In genomic region chr9:21682376-21682775, GRCh38 we compare ENCODE assay signal across 19 cellular contexts.
"Had no signal": no experiment of that assay in that cellular context is flagged by ENCODE, and none has a peak within 500 bp of the region (broad histone marks: within the 10 kb centered on the region; RNA-seq: fewer than 3 reads in every experiment).

No MANE protein-coding gene starts in this region.

- H3K4me2 ChIP-seq: neural progenitor cell had no signal

- H3K9me3 ChIP-seq: prostate gland, right atrium auricular region, tibial artery had no signal

- H3K4me1 Mint-ChIP-seq: brain, neural progenitor cell had no signal

- H2AFZ ChIP-seq: neural progenitor cell had no signal

- H3K4me3 ChIP-seq: neural progenitor cell, prostate gland, right atrium auricular region, tibial artery had no signal

- H3K27ac ChIP-seq: neural progenitor cell, prostate gland, right atrium auricular region, tibial artery, WERI-Rb-1 had no signal

- DNase-seq: activated CD4-positive, alpha-beta T cell treated with anti-CD3 and anti-CD28 coated beads for 1 hour; activated gamma-delta T cell; activated T-cell treated with anti-CD3 and anti-CD28 coated beads, Interleukin-2, amount 50 U/mL, for 72 hours; central memory CD4-positive, alpha-beta T cell; endodermal cell; erythroblast; mesendoderm; naive thymus-derived CD4-positive, alpha-beta T cell; stimulated activated naive CD8-positive, alpha-beta T cell treated with anti-CD3 and anti-CD28 coated beads, Interleukin-15, Interleukin-2, amounts not matched to agents 100 U/mL and 50 U/mL, for 24 hours; substantia nigra; tibial artery; WERI-Rb-1 had no signal

- H3K9ac ChIP-seq: neural progenitor cell had no signal

- H3K27me3 ChIP-seq: neural progenitor cell, right atrium auricular region, tibial artery had no signal

- H3K36me3 ChIP-seq: neural progenitor cell, prostate gland, right atrium auricular region, tibial artery, WERI-Rb-1 had no signal

- H3K4me1 ChIP-seq: prostate gland, right atrium auricular region, tibial artery had no signal

- H3K4me3 Mint-ChIP-seq: activated naive CD8-positive, alpha-beta T cell; activated T-cell treated with anti-CD3 and anti-CD28 coated beads, Interleukin-2, amount 50 U/mL, for 72 hours; brain; endodermal cell; naive thymus-derived CD4-positive, alpha-beta T cell; neural progenitor cell had no signal

- H3K27ac Mint-ChIP-seq: activated T-cell treated with anti-CD3 and anti-CD28 coated beads, Interleukin-2, amount 50 U/mL, for 72 hours; brain; endodermal cell; naive thymus-derived CD4-positive, alpha-beta T cell; neural progenitor cell had no signal

- H3K27me3 Mint-ChIP-seq: brain had no signal

- H3K36me3 Mint-ChIP-seq: activated naive CD8-positive, alpha-beta T cell; brain; naive thymus-derived CD4-positive, alpha-beta T cell; neural progenitor cell had no signal

- FAIRE-seq: colon, urothelium cell line had no signal

- H3K9me3 Mint-ChIP-seq: activated T-cell treated with anti-CD3 and anti-CD28 coated beads, Interleukin-2, amount 50 U/mL, for 72 hours; brain; endodermal cell; naive thymus-derived CD4-positive, alpha-beta T cell; neural progenitor cell had no signal
